Comparison of ENCODE assay signal across 7 cellular contexts in the genomic region with DNA sequence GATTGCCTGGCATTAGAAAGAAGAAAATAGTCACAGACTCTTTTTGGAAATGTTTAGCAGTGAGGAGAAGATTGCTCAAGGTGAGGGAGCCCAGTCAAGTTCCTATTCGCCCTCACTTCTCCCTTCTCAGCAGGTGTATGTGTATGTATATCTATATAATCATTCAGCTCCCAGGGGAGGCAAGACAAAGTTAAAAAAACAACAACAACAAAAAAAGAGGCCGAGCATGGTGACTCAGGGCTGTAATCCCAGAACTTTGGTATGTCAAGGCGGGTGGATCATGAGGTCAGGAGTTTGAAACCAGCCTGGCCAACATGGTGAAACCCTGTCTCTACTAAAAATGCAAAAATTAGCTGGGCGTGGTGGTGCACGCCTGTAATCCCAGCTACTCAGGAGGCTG.
DNase-seq lines count a peak whose midpoint lies in the region; ATAC-seq, FAIRE-seq and TF ChIP-seq lines count a peak whose summit lies in the region.
"Not testable (repeated sequence)": the region's sequence is repeated elsewhere in the genome, so short reads cannot be mapped to it uniquely, and the experiment has no call there.

No MANE protein-coding gene starts in this region.

- not testable (repeated sequence) for BruUV-seq in IMR-90 (replicated peaks; lab: Mats Ljungman, UMichigan)

- CTCF ChIA-PET in IMR-90 (lab: Yijun Ruan, JAX): not testable (repeated sequence)

- peak overlapping the region; percentile 2; the same call in 1 of the 2 replicates for H3K27ac ChIP-seq in IMR-90 (ENCODE audit: insufficient read depth, low read length)
- not testable (repeated sequence) for H3K27ac ChIP-seq in astrocyte (ENCODE audit: low read depth, low read length); mesenchymal stem cell (ENCODE audit: low read length, poor library complexity, severe bottlenecking)
- peak overlapping the region; percentile 38 for H3K27ac ChIP-seq in colonic mucosa

- dilution Hi-C loops in IMR-90 (cut with HindIII; ENCODE audit: low sequenced_read_pairs, unreplicated experiment): not testable (repeated sequence)

- not testable (repeated sequence) for H2BK5ac ChIP-seq in IMR-90 (ENCODE audit: low read depth, low read length, poor library complexity, severe bottlenecking); mesenchymal stem cell (ENCODE audit: low read depth, low read length, poor library complexity, severe bottlenecking)

- H3K9me3 Mint-ChIP-seq in astrocyte (ENCODE audit: unreplicated experiment); progenitor cell of endocrine pancreas (ENCODE audit: low read depth): not testable (repeated sequence)
- peaks cover 16% of the 10 kb centered on the region for H3K9me3 Mint-ChIP-seq in glutamatergic neuron (ENCODE audit: unreplicated experiment)

- H3K18ac ChIP-seq in IMR-90 (ENCODE audit: low read depth, low read length); mesenchymal stem cell (ENCODE audit: low read depth in 1 of 2, low read length in 2 of 2): not testable (repeated sequence)

- not testable (repeated sequence) for H3K36me3 ChIP-seq in ES-I3 (ENCODE audit: insufficient read depth, low read length); astrocyte (ENCODE audit: insufficient read depth, low read length); colonic mucosa; mesenchymal stem cell (ENCODE audit: control insufficient read depth in 1 of 2, insufficient read depth in 2 of 2, low read depth in 1 of 2, low read length in 2 of 2)
- peaks cover 44% of the 10 kb centered on the region for H3K36me3 ChIP-seq in IMR-90 (ENCODE audit: control insufficient read depth, insufficient read depth, low read length)

- H3K27ac Mint-ChIP-seq in astrocyte (ENCODE audit: unreplicated experiment) (peak overlapping the region; percentile 86), glutamatergic neuron (ENCODE audit: unreplicated experiment) (peak overlapping the region; percentile 78), progenitor cell of endocrine pancreas (peak overlapping the region; percentile 97)

- intact Hi-C loops in IMR-90 (cut with micrococcal nuclease); colonic mucosa (cut with DNase I): not testable (repeated sequence)

- H3K14ac ChIP-seq in IMR-90 (replicated peaks; ENCODE audit: low read depth, low read length); mesenchymal stem cell (ENCODE audit: low read length in 2 of 2): not testable (repeated sequence)

- H2AFZ ChIP-seq in IMR-90 (replicated peaks; ENCODE audit: low read length, poor library complexity); astrocyte (ENCODE audit: low read depth, low read length); mesenchymal stem cell (ENCODE audit: low read depth, low read length): not testable (repeated sequence)

- H3K23ac ChIP-seq in IMR-90 (ENCODE audit: low read depth, low read length): peak overlapping the region; percentile 1; the same call in 1 of the 2 replicates
- not testable (repeated sequence) for H3K23ac ChIP-seq in mesenchymal stem cell (ENCODE audit: low read length in 2 of 2)

- TF ChIP-seq POLR2A in IMR-90 (IDR thresholded peaks at IDR 0.05; ENCODE audit: low read depth, low read length): not testable (repeated sequence)

- H3K4me3 ChIP-seq in IMR-90 (ENCODE audit: insufficient read depth, low read depth, low read length); astrocyte (ENCODE audit: insufficient read depth, low read depth, low read length); colonic mucosa; mesenchymal stem cell (ENCODE audit: insufficient read depth in 1 of 2, low read depth in 1 of 2, low read length in 2 of 2): not testable (repeated sequence)

- H3K27me3 ChIP-seq in IMR-90 (ENCODE audit: control insufficient read depth, insufficient read depth, low read length); astrocyte (ENCODE audit: insufficient read depth, low read length); colonic mucosa; mesenchymal stem cell (ENCODE audit: control insufficient read depth in 1 of 2, insufficient read depth in 1 of 2, low read length in 2 of 2): not testable (repeated sequence)

- not testable (repeated sequence) for H4K5ac ChIP-seq in IMR-90 (ENCODE audit: low read depth, low read length)

- peaks cover 31% of the 10 kb centered on the region for H3K79me2 ChIP-seq in astrocyte (ENCODE audit: insufficient read depth, low read length)

- H3K56ac ChIP-seq in IMR-90 (ENCODE audit: extremely low read depth, insufficient read depth, low read length): not testable (repeated sequence)

- peaks cover 22 to 89% of the 10 kb centered on the region in 2 experiments for H3K79me1 ChIP-seq in IMR-90 (ENCODE audit: low read depth in 1 of 2, low read length in 2 of 2)
- H3K79me1 ChIP-seq in mesenchymal stem cell (replicated peaks; ENCODE audit: low read length, poor library complexity, severe bottlenecking): peaks cover 17% of the 10 kb centered on the region

- ATAC-seq in IMR-90 (ENCODE audit: low read depth): not testable (repeated sequence)

- H2AK9ac ChIP-seq in IMR-90 (replicated peaks; ENCODE audit: low read depth, low read length, poor library complexity): not testable (repeated sequence)

- in situ Hi-C loops in IMR-90 (cut with MboI; ENCODE audit: low sequenced_read_pairs): not testable (repeated sequence)

- H3K4me2 ChIP-seq in IMR-90 (ENCODE audit: low read depth, low read length); astrocyte (ENCODE audit: low read length); mesenchymal stem cell (ENCODE audit: low read length, poor library complexity, severe bottlenecking): not testable (repeated sequence)

- not testable (repeated sequence) for H2BK12ac ChIP-seq in mesenchymal stem cell (ENCODE audit: low read length in 2 of 2)

- H2BK20ac ChIP-seq in IMR-90 (ENCODE audit: low read depth, low read length): not testable (repeated sequence)

- H3K9me3 ChIP-seq in ES-I3 (ENCODE audit: control insufficient read depth, insufficient read depth, low read length); IMR-90 (ENCODE audit: control insufficient read depth, insufficient read depth, low read length); astrocyte (ENCODE audit: insufficient read depth, low read depth, low read length); colonic mucosa; mesenchymal stem cell (ENCODE audit: control insufficient read depth, low read length): not testable (repeated sequence)

- H3K4ac ChIP-seq in IMR-90 (ENCODE audit: low read depth, low read length); mesenchymal stem cell (ENCODE audit: low read depth in 1 of 2, low read length in 2 of 2): not testable (repeated sequence)

- no CpG with 5 or more reads among the region's 5 CpGs for WGBS in IMR-90 (ENCODE audit: extremely low coverage in 2 of 2, insufficient read length in 1 of 2), 2 experiments
- WGBS in mesenchymal stem cell: 63% methylated on average over 4 of the region's 5 CpGs

- H3K9ac ChIP-seq in ES-I3 (ENCODE audit: low read depth, low read length) (0 out of 2 replicates have a peak overlapping the region, but pooled peaks have one; percentile 71), colonic mucosa (ENCODE audit: low read depth in 2 of 2, low read length in 2 of 2) (peak overlapping the region in 1 of 2 donors; percentile 58)
- H3K9ac ChIP-seq in IMR-90 (ENCODE audit: low read depth, low read length); astrocyte (ENCODE audit: low read length); mesenchymal stem cell (ENCODE audit: low read length): not testable (repeated sequence)

- not testable (repeated sequence) for TF ChIP-seq CTCF in IMR-90 (conservative IDR thresholded peaks at IDR 0.05; ENCODE audit: low read depth, low read length); astrocyte (IDR thresholded peaks at IDR 0.05; ENCODE audit: insufficient read depth, low read depth, low read length); colonic mucosa (IDR thresholded peaks at IDR 0.05); glutamatergic neuron (IDR thresholded peaks at IDR 0.05; ENCODE audit: partially characterized antibody, unreplicated experiment); progenitor cell of endocrine pancreas (IDR thresholded peaks at IDR 0.05; ENCODE audit: unreplicated experiment)

- H2BK120ac ChIP-seq in IMR-90 (ENCODE audit: low read depth, low read length); mesenchymal stem cell (ENCODE audit: low read depth, low read length): not testable (repeated sequence)

- H2AK5ac ChIP-seq in IMR-90 (ENCODE audit: low read depth, low read length); mesenchymal stem cell (ENCODE audit: low read length, severe bottlenecking): not testable (repeated sequence)

- H3K9me1 ChIP-seq in IMR-90 (ENCODE audit: insufficient read depth, low read length): peaks cover 27% of the 10 kb centered on the region

- POLR2A ChIA-PET in IMR-90 (lab: Charles Lee; ENCODE audit: unreplicated experiment): not testable (repeated sequence)

- H3K4me1 ChIP-seq in ES-I3 (ENCODE audit: insufficient read depth, low read length) (peaks cover 30% of the 10 kb centered on the region), IMR-90 (ENCODE audit: control insufficient read depth, insufficient read depth, low read length) (peaks cover 24% of the 10 kb centered on the region), astrocyte (ENCODE audit: insufficient read depth, low read length) (peaks cover 42% of the 10 kb centered on the region)
- not testable (repeated sequence) for H3K4me1 ChIP-seq in colonic mucosa; mesenchymal stem cell (ENCODE audit: control insufficient read depth, insufficient read depth, low read depth, low read length)

- TF ChIP-seq RAD21 in IMR-90 (IDR thresholded peaks at IDR 0.05; ENCODE audit: low read length): not testable (repeated sequence)

- not testable (repeated sequence) for H2BK15ac ChIP-seq in IMR-90 (ENCODE audit: low read depth, low read length); mesenchymal stem cell (ENCODE audit: low read depth, poor library complexity, severe bottlenecking)

- not testable (repeated sequence) for FAIRE-seq in astrocyte (lab: Jason Lieb, UNC)

- H3K36me3 Mint-ChIP-seq in astrocyte (ENCODE audit: low read depth, unreplicated experiment); glutamatergic neuron (ENCODE audit: unreplicated experiment); progenitor cell of endocrine pancreas (ENCODE audit: insufficient read depth): not testable (repeated sequence)

- H3K4me1 Mint-ChIP-seq in astrocyte (ENCODE audit: low read depth, unreplicated experiment) (peaks cover 61% of the 10 kb centered on the region), glutamatergic neuron (ENCODE audit: low read depth, unreplicated experiment) (peaks cover 60% of the 10 kb centered on the region), progenitor cell of endocrine pancreas (ENCODE audit: low read depth) (peaks cover 69% of the 10 kb centered on the region)

- H4K91ac ChIP-seq in IMR-90 (ENCODE audit: insufficient read depth, low read depth, low read length); mesenchymal stem cell (ENCODE audit: low read length): not testable (repeated sequence)

- H3K4me3 Mint-ChIP-seq in astrocyte (ENCODE audit: unreplicated experiment) (peak overlapping the region; percentile 75), glutamatergic neuron (ENCODE audit: unreplicated experiment) (peak overlapping the region; percentile 59), progenitor cell of endocrine pancreas (ENCODE audit: low read depth) (peak overlapping the region; percentile 79)

- H4K20me1 ChIP-seq in IMR-90 (ENCODE audit: insufficient read depth, low read length) (peaks cover 54% of the 10 kb centered on the region), astrocyte (ENCODE audit: insufficient read depth, low read length) (peaks cover 63% of the 10 kb centered on the region)

- DNase-seq in IMR-90: peak; percentile 32
- not testable (repeated sequence) for DNase-seq in astrocyte (ENCODE audit: low read depth); colonic mucosa; glutamatergic neuron; progenitor cell of endocrine pancreas (ENCODE audit: low spot score, unreplicated experiment)
- DNase-seq in mesenchymal stem cell: peak; percentile 49

- not testable (repeated sequence) for H4K8ac ChIP-seq in IMR-90 (ENCODE audit: low read depth in 2 of 2, low read length in 2 of 2); mesenchymal stem cell (ENCODE audit: low read length)

- not testable (repeated sequence) for H3K27me3 Mint-ChIP-seq in astrocyte (ENCODE audit: low read depth, unreplicated experiment); glutamatergic neuron (ENCODE audit: unreplicated experiment); progenitor cell of endocrine pancreas
